In the genomic region with DNA sequence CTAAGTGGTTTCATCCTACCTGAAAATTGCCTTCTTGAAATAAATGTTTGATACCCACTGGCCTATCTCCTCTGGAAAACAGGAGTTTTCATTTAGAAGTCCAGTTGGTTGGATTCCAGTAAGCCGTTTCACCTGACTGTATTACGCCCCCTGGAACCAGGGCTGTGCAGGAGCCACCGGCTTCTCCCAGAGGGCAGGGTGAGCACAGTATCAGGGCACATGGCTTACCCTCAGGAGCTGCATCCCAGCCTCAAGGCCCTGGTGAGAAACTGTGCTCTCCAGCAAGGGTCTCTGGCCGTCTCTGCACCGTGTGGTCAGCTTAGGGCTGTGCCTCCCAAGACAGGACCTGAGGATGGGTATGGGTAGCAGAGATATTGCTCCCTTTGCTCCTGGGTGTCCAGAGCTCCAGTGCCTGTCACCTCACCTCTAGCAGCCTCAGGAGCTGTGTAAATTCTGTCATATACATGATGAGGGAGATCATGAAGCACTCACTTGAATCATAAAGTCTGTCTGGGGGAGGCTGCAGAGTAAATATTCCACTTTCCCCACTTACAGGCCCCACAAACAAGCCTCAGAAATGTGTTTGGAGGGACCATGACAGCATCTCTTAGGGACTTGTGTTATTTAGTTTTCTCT, we compare ENCODE assay signal across 16 cellular contexts.
A peak's percentile ranks its signal among the peaks of the same experiment; 100 is the strongest.
DNase-seq lines count a peak whose midpoint lies in the region; ATAC-seq and TF ChIP-seq lines count a peak whose summit lies in the region.
"Had no signal": no experiment of that assay in that cellular context is flagged by ENCODE, and none has a peak within 500 bp of the region (broad histone marks: within the 10 kb centered on the region; RNA-seq: fewer than 3 reads in every experiment).

No MANE protein-coding gene starts in this region.

- peaks cover 22% of the 10 kb centered on the region for H3K4me1 Mint-ChIP-seq in activated T-cell treated with anti-CD3 and anti-CD28 coated beads, Interleukin-2, amount 50 U/mL, for 72 hours (ENCODE audit: low read depth)
- peaks cover 29 to 36% of the 10 kb centered on the region in 2 donors for H3K4me1 Mint-ChIP-seq in immature natural killer cell
- peaks cover 24 to 35% of the 10 kb centered on the region in 2 donors for H3K4me1 Mint-ChIP-seq in stimulated activated naive B cell treated with anti-CD40 and anti-IgM and Interleukin-4, amounts not matched to agents 10 μg/mL and 1 μg/mL and 100 μg/mL, for 72 hours

- H4K20me1 ChIP-seq in KMS-11 (ENCODE audit: insufficient read depth): no peaks in the 10 kb centered on the region
- H4K20me1 ChIP-seq: BLaER1 treated with 17β-estradiol and CSF1 and Interleukin-3, amounts not matched to agents 10 nM and 100 nM had no signal

- H3K27ac ChIP-seq in KMS-11: no peak overlapping the region
- H3K27ac ChIP-seq: BLaER1 treated with 17β-estradiol and CSF1 and Interleukin-3, amounts not matched to agents 10 nM and 100 nM had no signal

- peaks cover 0 to 1% of the 10 kb centered on the region in 2 donors for H3K36me3 Mint-ChIP-seq in activated T-cell treated with anti-CD3 and anti-CD28 coated beads, Interleukin-2, amount 50 U/mL, for 72 hours (ENCODE audit: insufficient read depth in 2 of 2)
- H3K36me3 Mint-ChIP-seq in immature natural killer cell: peaks cover 7 to 20% (median 14%) of the 10 kb centered on the region in 3 donors
- H3K36me3 Mint-ChIP-seq in stimulated activated naive B cell treated with anti-CD40 and anti-IgM and Interleukin-4, amounts not matched to agents 10 μg/mL and 1 μg/mL and 100 μg/mL, for 72 hours: peaks cover 9 to 21% of the 10 kb centered on the region in 2 donors

- no peak overlapping the region for H2AFZ ChIP-seq in KMS-11 (ENCODE audit: low read depth)

- no peak overlapping the region for H3K4me3 ChIP-seq in KMS-11 (IDR thresholded peaks at IDR 0.05; ENCODE audit: insufficient read depth, low read depth, low read length)
- H3K4me3 ChIP-seq: BLaER1 treated with 17β-estradiol and CSF1 and Interleukin-3, amounts not matched to agents 10 nM and 100 nM had no signal

- H3K4me2 ChIP-seq in KMS-11: peak overlapping the region; percentile 88; the same call in 1 of the 2 replicates
- H3K4me2 ChIP-seq: BLaER1 treated with 17β-estradiol and CSF1 and Interleukin-3, amounts not matched to agents 10 nM and 100 nM had no signal

- H3K36me3 ChIP-seq in KMS-11 (ENCODE audit: insufficient read depth): no peaks in the 10 kb centered on the region

- no peak for DNase-seq in activated T-cell treated with anti-CD3 and anti-CD28 coated beads, Interleukin-2, amount 50 U/mL, for 72 hours
- no peak for DNase-seq in activated T-cell treated with anti-CD3 and anti-CD28 coated beads for 4 hours
- DNase-seq in immature natural killer cell: no peak
- no peak for DNase-seq in stimulated activated naive B cell treated with anti-CD40 and anti-IgM and Interleukin-4, amounts not matched to agents 10 μg/mL and 1 μg/mL and 100 μg/mL, for 72 hours
- DNase-seq: GDM1; HCEC 1CT; IMR-90; NCI-H187 treated with DMSO at 0.1 percent for 48 hours; NCI-H446; NCI-H69; NK-92 treated with Interleukin-12 subunit alpha and Interleukin-12 subunit beta, amount 100 ng/mL, for 24 hours; SHP77 treated with DMSO at 0.1 percent for 48 hours had no signal

- H3K4me3 Mint-ChIP-seq in activated T-cell treated with anti-CD3 and anti-CD28 coated beads, Interleukin-2, amount 50 U/mL, for 72 hours: no peak overlapping the region
- no peak overlapping the region for H3K4me3 Mint-ChIP-seq in immature natural killer cell
- H3K4me3 Mint-ChIP-seq in stimulated activated naive B cell treated with anti-CD40 and anti-IgM and Interleukin-4, amounts not matched to agents 10 μg/mL and 1 μg/mL and 100 μg/mL, for 72 hours: peak overlapping the region; percentile 10 to 76

- no peak overlapping the region for H3K27ac Mint-ChIP-seq in activated T-cell treated with anti-CD3 and anti-CD28 coated beads, Interleukin-2, amount 50 U/mL, for 72 hours
- peak overlapping the region in 5 of 6 donors; percentile 37 to 83 (median 51) for H3K27ac Mint-ChIP-seq in immature natural killer cell
- no peak overlapping the region for H3K27ac Mint-ChIP-seq in stimulated activated naive B cell treated with anti-CD40 and anti-IgM and Interleukin-4, amounts not matched to agents 10 μg/mL and 1 μg/mL and 100 μg/mL, for 72 hours

- peak; percentile 40 to 61 for ATAC-seq in activated T-cell treated with anti-CD3 and anti-CD28 coated beads, Interleukin-2, amount 50 U/mL, for 72 hours (replicated peaks in 1 of 2)
- no peak for ATAC-seq in stimulated activated naive B cell treated with anti-CD40 and anti-IgM and Interleukin-4, amounts not matched to agents 10 μg/mL and 1 μg/mL and 100 μg/mL, for 72 hours (replicated peaks)
- no peak for ATAC-seq in GM19328 (IDR thresholded peaks at IDR 0.05; ENCODE audit: unreplicated experiment)
- ATAC-seq in HG03571 (IDR thresholded peaks at IDR 0.05; ENCODE audit: unreplicated experiment): no peak

- H3K27me3 ChIP-seq in KMS-11 (ENCODE audit: insufficient read depth, low read depth): no peaks in the 10 kb centered on the region
- H3K27me3 ChIP-seq: BLaER1 treated with 17β-estradiol and CSF1 and Interleukin-3, amounts not matched to agents 10 nM and 100 nM had no signal

- H3K4me1 ChIP-seq in KMS-11 (ENCODE audit: low read depth, poor library complexity, severe bottlenecking): peaks cover 37% of the 10 kb centered on the region

- H3K9me3 Mint-ChIP-seq in activated T-cell treated with anti-CD3 and anti-CD28 coated beads, Interleukin-2, amount 50 U/mL, for 72 hours: no peaks in the 10 kb centered on the region
- no peaks in the 10 kb centered on the region for H3K9me3 Mint-ChIP-seq in immature natural killer cell
- H3K9me3 Mint-ChIP-seq in stimulated activated naive B cell treated with anti-CD40 and anti-IgM and Interleukin-4, amounts not matched to agents 10 μg/mL and 1 μg/mL and 100 μg/mL, for 72 hours: no peaks in the 10 kb centered on the region

- H3K27me3 Mint-ChIP-seq in activated T-cell treated with anti-CD3 and anti-CD28 coated beads, Interleukin-2, amount 50 U/mL, for 72 hours (ENCODE audit: low read depth): no peaks in the 10 kb centered on the region
- H3K27me3 Mint-ChIP-seq in immature natural killer cell (ENCODE audit: low read depth in 3 of 3): peaks cover 0 to 2% (median 0%) of the 10 kb centered on the region in 3 donors
- no peaks in the 10 kb centered on the region for H3K27me3 Mint-ChIP-seq in stimulated activated naive B cell treated with anti-CD40 and anti-IgM and Interleukin-4, amounts not matched to agents 10 μg/mL and 1 μg/mL and 100 μg/mL, for 72 hours

- no peaks in the 10 kb centered on the region for H3K79me2 ChIP-seq in KMS-11 (ENCODE audit: insufficient read depth, low read depth)

- no peak for TF ChIP-seq CTCF in KMS-11 (conservative IDR thresholded peaks at IDR 0.05; ENCODE audit: low read depth, low read length)

- no peak overlapping the region for H3K9ac ChIP-seq in KMS-11
- H3K9ac ChIP-seq: BLaER1 treated with 17β-estradiol and CSF1 and Interleukin-3, amounts not matched to agents 10 nM and 100 nM had no signal

Comparison
In these comparisons a context has a peak if more than half of its experiments do, and no peak if none do; other contexts are left out.
1. ATAC-seq: peak in activated T-cell treated with anti-CD3 and anti-CD28 coated beads, Interleukin-2, amount 50 U/mL, for 72 hours (2 of 2); none in stimulated activated naive B cell treated with anti-CD40 and anti-IgM and Interleukin-4, amounts not matched to agents 10 μg/mL and 1 μg/mL and 100 μg/mL, for 72 hours (0 of 2), GM19328 (single experiment) and HG03571 (single experiment).
2. H3K27ac Mint-ChIP-seq: peak in immature natural killer cell (5 of 6); none in activated T-cell treated with anti-CD3 and anti-CD28 coated beads, Interleukin-2, amount 50 U/mL, for 72 hours (single experiment) and stimulated activated naive B cell treated with anti-CD40 and anti-IgM and Interleukin-4, amounts not matched to agents 10 μg/mL and 1 μg/mL and 100 μg/mL, for 72 hours (single experiment).
3. H3K4me3 Mint-ChIP-seq: peak in stimulated activated naive B cell treated with anti-CD40 and anti-IgM and Interleukin-4, amounts not matched to agents 10 μg/mL and 1 μg/mL and 100 μg/mL, for 72 hours (2 of 2); none in activated T-cell treated with anti-CD3 and anti-CD28 coated beads, Interleukin-2, amount 50 U/mL, for 72 hours (0 of 2) and immature natural killer cell (0 of 5).